16 cellular contexts compared by ENCODE assay signal in genomic region chr4:184014301-184014700, GRCh38.
A peak's percentile ranks its signal among the peaks of the same experiment; 100 is the strongest.
DNase-seq lines count a peak whose midpoint lies in the region; ATAC-seq and TF ChIP-seq lines count a peak whose summit lies in the region.
"Had no signal": no experiment of that assay in that cellular context is flagged by ENCODE, and none has a peak within 500 bp of the region (broad histone marks: within the 10 kb centered on the region; RNA-seq: fewer than 3 reads in every experiment).

No MANE protein-coding gene starts in this region.

- no peak overlapping the region for H3K4me3 Mint-ChIP-seq in mesothelial cell of epicardium
- H3K4me3 Mint-ChIP-seq in type B pancreatic cell: peak overlapping the region; percentile 36
- no peak overlapping the region for H3K4me3 Mint-ChIP-seq in HFFc6
- H3K4me3 Mint-ChIP-seq: CD4-positive, alpha-beta memory T cell had no signal

- H3K27ac Mint-ChIP-seq in mesothelial cell of epicardium: peak overlapping the region; percentile 98
- peak overlapping the region; percentile 72 for H3K27ac Mint-ChIP-seq in type B pancreatic cell
- H3K27ac Mint-ChIP-seq in HFFc6: no peak overlapping the region
- H3K27ac Mint-ChIP-seq: CD4-positive, alpha-beta memory T cell had no signal

- TF ChIP-seq CTCF in LNCaP clone FGC (IDR thresholded peaks at IDR 0.05; ENCODE audit: control insufficient read depth, extremely low read depth, insufficient read depth) (no peak), VCaP (conservative IDR thresholded peaks at IDR 0.05) (no peak), mesothelial cell of epicardium (IDR thresholded peaks at IDR 0.05; ENCODE audit: unreplicated experiment) (no peak), type B pancreatic cell (conservative IDR thresholded peaks at IDR 0.05) (no peak), HFFc6 (IDR thresholded peaks at IDR 0.05) (no peak), foreskin keratinocyte (conservative IDR thresholded peaks at IDR 0.05) (no peak)

- H3K4me3 ChIP-seq in LNCaP clone FGC (ENCODE audit: low read depth, low read length): no peak overlapping the region
- H3K4me3 ChIP-seq: HAP-1 had no signal

- H3K27me3 Mint-ChIP-seq in mesothelial cell of epicardium (ENCODE audit: low read depth) (no peaks in the 10 kb centered on the region), type B pancreatic cell (no peaks in the 10 kb centered on the region), HFFc6 (ENCODE audit: insufficient read depth) (no peaks in the 10 kb centered on the region)

- H3K4me1 ChIP-seq in foreskin keratinocyte: peaks cover 8% of the 10 kb centered on the region
- H3K4me1 ChIP-seq: HAP-1 had no signal

- DNase-seq in LNCaP clone FGC (ENCODE audit: low read depth): peak; percentile 76
- no peak for DNase-seq in mesothelial cell of epicardium (ENCODE audit: low spot score in 2 of 2, unreplicated experiment in 2 of 2)
- DNase-seq in type B pancreatic cell (ENCODE audit: extremely low spot score, unreplicated experiment): no peak
- DNase-seq in HFFc6: no peak
- no peak for DNase-seq in foreskin keratinocyte
- DNase-seq in left lobe of liver (ENCODE audit: low spot score): no peak
- DNase-seq: C1 segment of cervical spinal cord; Calu3; CD4-positive, alpha-beta memory T cell; COR-L47; DMS53; DMS79 treated with DMSO at 0.1 percent for 48 hours; GF-D8; GOT3 had no signal

- ATAC-seq in foreskin keratinocyte: no peak
- ATAC-seq in left lobe of liver: no peak

- H3K36me3 Mint-ChIP-seq in mesothelial cell of epicardium: peaks cover 50% of the 10 kb centered on the region
- peaks cover 38% of the 10 kb centered on the region for H3K36me3 Mint-ChIP-seq in type B pancreatic cell
- H3K36me3 Mint-ChIP-seq in HFFc6 (ENCODE audit: low read depth): no peaks in the 10 kb centered on the region
- H3K36me3 Mint-ChIP-seq: CD4-positive, alpha-beta memory T cell had no signal

- peak overlapping the region; percentile 89 for H3K27ac ChIP-seq in VCaP
- H3K27ac ChIP-seq in foreskin keratinocyte: no peak overlapping the region

- H3K9me3 Mint-ChIP-seq in mesothelial cell of epicardium (peaks cover 10% of the 10 kb centered on the region), type B pancreatic cell (peaks cover 7% of the 10 kb centered on the region), HFFc6 (peaks cover 26% of the 10 kb centered on the region; the same call in 1 of the 2 replicates)
- H3K9me3 Mint-ChIP-seq: CD4-positive, alpha-beta memory T cell had no signal

- H3K4me1 Mint-ChIP-seq in mesothelial cell of epicardium (peaks cover 68% of the 10 kb centered on the region), type B pancreatic cell (ENCODE audit: unreplicated experiment) (peaks cover 26% of the 10 kb centered on the region), HFFc6 (ENCODE audit: low read depth) (no peaks in the 10 kb centered on the region)

- no peaks in the 10 kb centered on the region for H3K27me3 ChIP-seq in foreskin keratinocyte
